24 cellular contexts compared by ENCODE assay signal in the genomic region with DNA sequence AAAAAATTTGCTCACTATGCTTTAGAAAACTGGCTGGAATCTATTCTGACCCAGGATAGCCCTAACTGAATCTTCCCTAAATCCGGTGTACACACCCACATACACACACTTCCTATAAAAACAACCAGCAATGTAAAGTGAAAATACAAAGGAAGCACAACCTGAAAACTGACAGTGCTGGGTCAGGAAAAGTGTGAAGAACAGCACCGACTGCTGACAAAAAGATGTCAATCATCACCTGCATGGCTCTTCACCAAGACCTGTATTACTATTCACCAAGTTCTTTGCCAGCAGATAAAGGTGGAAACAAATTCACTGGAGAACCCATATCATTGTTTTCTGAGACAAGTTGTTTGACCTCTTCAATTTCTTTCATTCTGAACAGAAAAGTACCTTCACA.
"Had no signal": no experiment of that assay in that cellular context is flagged by ENCODE, and none has a peak within 500 bp of the region (broad histone marks: within the 10 kb centered on the region; RNA-seq: fewer than 3 reads in every experiment).

No MANE protein-coding gene starts in this region.

- H3K27me3 Mint-ChIP-seq: dendritic cell treated with granulocyte-macrophage colony-stimulating factor and Interleukin-4, amounts not matched to agents 40 ng/mL and 50 ng/mL, for 4 days; naive thymus-derived CD8-positive, alpha-beta T cell; stimulated activated memory B cell treated with anti-CD40 and anti-IgM and Interleukin-4, amounts not matched to agents 10 μg/mL and 1 μg/mL and 100 μg/mL, for 72 hours; stimulated activated naive CD8-positive, alpha-beta T cell treated with anti-CD3 and anti-CD28 coated beads, Interleukin-15, Interleukin-2, amounts not matched to agents 100 ng/mL and 50 ng/mL, for 24 hours had no signal

- H3K36me3 ChIP-seq: gastrocnemius medialis, heart right ventricle, neutrophil, spleen, tibial artery, upper lobe of left lung, uterus had no signal

- DNase-seq: effector CD4-positive, alpha-beta T cell; endodermal cell; gastrocnemius medialis; heart right ventricle; hypothalamus; mucosa of descending colon; naive thymus-derived CD8-positive, alpha-beta T cell; psoas muscle; retina; spleen; stimulated activated CD4-positive, alpha-beta T cell treated with anti-CD3 and anti-CD28 coated beads, Interleukin-15, amount 100 ng/mL, for 24 hours; stimulated activated CD4-positive, alpha-beta T cell treated with anti-CD3 and anti-CD28 coated beads, Interleukin-1b, Interleukin-23, amount 100 ng/mL, for 48 hours; stimulated activated CD4-positive, alpha-beta T cell treated with anti-CD3 and anti-CD28 coated beads, Interleukin-4, amount 100 ng/mL, for 24 hours; tibial artery; upper lobe of left lung; uterus had no signal

- FAIRE-seq: endothelial cell of umbilical vein, islet of Langerhans had no signal

- H3K4me3 ChIP-seq: gastrocnemius medialis, heart right ventricle, mucosa of descending colon, psoas muscle, spleen, tibial artery, upper lobe of left lung, uterus had no signal

- H3K4me1 ChIP-seq: gastrocnemius medialis, psoas muscle, spleen, upper lobe of left lung, uterus had no signal

- H3K9me3 ChIP-seq: gastrocnemius medialis, mucosa of descending colon, neutrophil had no signal

- H3K4me1 Mint-ChIP-seq: naive thymus-derived CD8-positive, alpha-beta T cell; stimulated activated memory B cell treated with anti-CD40 and anti-IgM and Interleukin-4, amounts not matched to agents 10 μg/mL and 1 μg/mL and 100 μg/mL, for 72 hours had no signal

- H3K9me3 Mint-ChIP-seq: endodermal cell; stimulated activated naive CD8-positive, alpha-beta T cell treated with anti-CD3 and anti-CD28 coated beads, Interleukin-15, Interleukin-2, amounts not matched to agents 100 ng/mL and 50 ng/mL, for 24 hours had no signal

- H3K27ac ChIP-seq: gastrocnemius medialis, heart right ventricle, neutrophil, psoas muscle, spleen, tibial artery, upper lobe of left lung, uterus had no signal

- H3K4me3 Mint-ChIP-seq: dendritic cell treated with granulocyte-macrophage colony-stimulating factor and Interleukin-4, amounts not matched to agents 40 ng/mL and 50 ng/mL, for 4 days; endodermal cell; naive thymus-derived CD8-positive, alpha-beta T cell; stimulated activated memory B cell treated with anti-CD40 and anti-IgM and Interleukin-4, amounts not matched to agents 10 μg/mL and 1 μg/mL and 100 μg/mL, for 72 hours; stimulated activated naive CD8-positive, alpha-beta T cell treated with anti-CD3 and anti-CD28 coated beads, Interleukin-15, Interleukin-2, amounts not matched to agents 100 ng/mL and 50 ng/mL, for 24 hours had no signal

- ATAC-seq: gastrocnemius medialis; heart right ventricle; left lobe of liver; mucosa of descending colon; naive thymus-derived CD8-positive, alpha-beta T cell; psoas muscle; sciatic nerve; stimulated activated memory B cell treated with anti-CD40 and anti-IgM and Interleukin-4, amounts not matched to agents 10 μg/mL and 1 μg/mL and 100 μg/mL, for 72 hours had no signal

- H3K27ac Mint-ChIP-seq: dendritic cell treated with granulocyte-macrophage colony-stimulating factor and Interleukin-4, amounts not matched to agents 40 ng/mL and 50 ng/mL, for 4 days; endodermal cell; naive thymus-derived CD8-positive, alpha-beta T cell; stimulated activated memory B cell treated with anti-CD40 and anti-IgM and Interleukin-4, amounts not matched to agents 10 μg/mL and 1 μg/mL and 100 μg/mL, for 72 hours; stimulated activated naive CD8-positive, alpha-beta T cell treated with anti-CD3 and anti-CD28 coated beads, Interleukin-15, Interleukin-2, amounts not matched to agents 100 ng/mL and 50 ng/mL, for 24 hours had no signal

- H3K36me3 Mint-ChIP-seq: stimulated activated memory B cell treated with anti-CD40 and anti-IgM and Interleukin-4, amounts not matched to agents 10 μg/mL and 1 μg/mL and 100 μg/mL, for 72 hours had no signal

- H3K27me3 ChIP-seq: gastrocnemius medialis, heart right ventricle, neutrophil, spleen, tibial artery, upper lobe of left lung, uterus had no signal
